8 cellular contexts compared by ENCODE assay signal in the genomic region with DNA sequence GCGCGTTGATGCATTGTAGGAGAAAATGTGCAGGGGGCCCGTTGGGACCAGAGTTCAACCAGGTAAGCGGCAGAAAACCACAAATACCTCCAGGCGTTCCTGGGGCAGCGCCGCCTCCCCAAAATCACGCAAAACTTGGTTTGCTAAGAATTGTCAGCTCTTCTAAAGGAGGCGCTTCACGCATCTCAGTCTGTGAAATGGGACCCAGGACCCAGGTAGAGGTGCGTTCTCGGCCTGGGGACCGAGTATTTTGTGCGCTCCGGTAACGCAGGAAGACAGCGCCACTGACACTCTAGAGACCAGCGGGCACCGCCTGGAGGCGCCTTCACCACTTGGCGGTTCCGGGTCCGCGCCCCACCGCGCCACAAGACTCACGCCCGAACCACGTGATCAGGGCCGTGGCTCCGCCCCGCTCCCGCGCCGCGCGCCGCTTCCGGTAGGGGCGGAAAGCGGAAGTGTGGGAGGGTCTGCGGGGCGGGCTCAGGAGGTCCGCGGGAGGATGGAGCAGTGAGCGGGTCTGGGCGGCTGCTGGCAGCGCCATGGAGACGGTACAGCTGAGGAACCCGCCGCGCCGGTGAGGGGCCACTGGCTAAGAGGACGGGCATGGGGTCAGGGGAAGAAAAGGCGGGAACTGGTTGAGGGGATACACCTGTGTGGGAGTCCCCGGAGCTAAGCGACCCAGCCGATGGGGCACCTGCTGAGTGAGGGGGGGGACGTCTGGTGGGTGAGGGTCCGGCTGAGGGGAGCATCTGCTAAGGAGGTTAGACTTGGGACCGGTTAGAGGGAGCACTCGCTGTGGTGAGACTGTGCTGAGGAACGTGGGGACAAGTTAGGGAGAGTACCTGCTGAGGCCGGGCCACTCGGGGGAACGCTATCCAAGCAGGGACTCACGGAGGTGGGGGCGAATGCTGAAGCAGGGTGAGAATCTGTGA. TPM values are rescaled to one million over a fixed set of nuclear protein-coding genes. Genes with fewer than 3 reads are reported as not detected.
DNase-seq lines count a peak whose midpoint lies in the region; ATAC-seq and TF ChIP-seq lines count a peak whose summit lies in the region.

STK4 (plus strand) TSS at position 483 of the 932 bp plus-strand sequence; CDS start at position 540, 57 bp downstream.

- in situ Hi-C loops in IMR-90 (cut with MboI; ENCODE audit: low sequenced_read_pairs) = no loop called here

- no peak within 1 kb of the TSS for H2BK20ac ChIP-seq in IMR-90 (ENCODE audit: low read depth, low read length)

- CTCF ChIA-PET in IMR-90 (lab: Yijun Ruan, JAX) (no interaction called here), OCI-LY7 (lab: Charles Lee; ENCODE audit: unreplicated experiment) (interaction anchor here (1.6 kb wide), 1 partner anchor 12 kb away, joined by 4 read pairs; no protein-coding TSS in a partner anchor)

- peak within 1 kb of the TSS; percentile 86 for H2BK5ac ChIP-seq in IMR-90 (ENCODE audit: low read depth, low read length, poor library complexity, severe bottlenecking)

- peak within 1 kb of the TSS; percentile 90 for H3K27ac ChIP-seq in IMR-90 (ENCODE audit: insufficient read depth, low read length)
- H3K27ac ChIP-seq in OCI-LY7 (ENCODE audit: low read depth, low read length, poor library complexity, severe bottlenecking) = peak within 1 kb of the TSS; percentile 82

- peak; percentile 81 for DNase-seq in DMS 273 treated with DMSO at 0.1 percent for 48 hours (lab: John Stamatoyannopoulos, UW)
- DNase-seq in IMR-90 = peak; percentile 87
- peak; percentile 98 for DNase-seq in OCI-LY7 (ENCODE audit: low spot score)
- peak; percentile 96 for DNase-seq in activated T-cell treated with anti-CD3 and anti-CD28 coated beads for 24 hours (ENCODE audit: low read depth)
- DNase-seq in epithelial cell of esophagus (ENCODE audit: low read depth) = peak; percentile 95
- DNase-seq in mucosa of descending colon = peak; percentile 97 to 98 (median 98)
- peak; percentile 89 to 90 for DNase-seq in stimulated activated CD8-positive, alpha-beta memory T cell treated with anti-CD3 and anti-CD28 coated beads, Interleukin-4, amount 100 ng/mL, for 4 hours (ENCODE audit: low read depth in 2 of 2, low spot score in 1 of 2)

- H2AK5ac ChIP-seq in IMR-90 (ENCODE audit: low read depth, low read length) = peak within 1 kb of the TSS; percentile 89

- dilution Hi-C loops in IMR-90 (cut with HindIII; ENCODE audit: low sequenced_read_pairs, unreplicated experiment) = no loop called here

- peak within 1 kb of the TSS; percentile 85 for H4K91ac ChIP-seq in IMR-90 (ENCODE audit: insufficient read depth, low read depth, low read length)

- H3K4me3 ChIP-seq in IMR-90 (ENCODE audit: insufficient read depth, low read depth, low read length) (peak within 1 kb of the TSS; percentile 72), OCI-LY7 (ENCODE audit: low read depth, low read length, poor library complexity, severe bottlenecking) (peak within 1 kb of the TSS; percentile 89), epithelial cell of esophagus (ENCODE audit: low read length) (peak within 1 kb of the TSS; percentile 97), mucosa of descending colon (peak within 1 kb of the TSS; percentile 61)

- H3K36me3 ChIP-seq in IMR-90 (ENCODE audit: control insufficient read depth, insufficient read depth, low read length) (no peaks in the 10 kb centered on the region), OCI-LY7 (ENCODE audit: insufficient read depth, low read length) (peaks cover 7% of the 10 kb centered on the region), mucosa of descending colon (ENCODE audit: low read depth) (no peaks in the 10 kb centered on the region)

- peak within 1 kb of the TSS; percentile 90 for H3K4me2 ChIP-seq in IMR-90 (ENCODE audit: low read depth, low read length)
- peak within 1 kb of the TSS; percentile 88 for H3K4me2 ChIP-seq in OCI-LY7 (ENCODE audit: low read length)

- peak within 1 kb of the TSS; percentile 56 for H2BK120ac ChIP-seq in IMR-90 (ENCODE audit: low read depth, low read length)

- peak within 1 kb of the TSS; percentile 92 for H3K23ac ChIP-seq in IMR-90 (ENCODE audit: low read depth, low read length)

- H3K4me1 ChIP-seq in IMR-90 (ENCODE audit: control insufficient read depth, insufficient read depth, low read length) (peaks cover 8% of the 10 kb centered on the region; the same call in 1 of the 2 replicates), OCI-LY7 (ENCODE audit: insufficient read depth, low read length, poor library complexity, severe bottlenecking) (peaks cover 69% of the 10 kb centered on the region), mucosa of descending colon (ENCODE audit: low read depth) (peaks cover 17% of the 10 kb centered on the region)

- H3K79me2 ChIP-seq in OCI-LY7 (ENCODE audit: insufficient read depth, low read depth, low read length) = peaks cover 50% of the 10 kb centered on the region

- no peaks in the 10 kb centered on the region for H3K27me3 ChIP-seq in IMR-90 (ENCODE audit: control insufficient read depth, insufficient read depth, low read length)

- H3K9me1 ChIP-seq in IMR-90 (ENCODE audit: insufficient read depth, low read length) = peaks cover 10% of the 10 kb centered on the region

- peak within 1 kb of the TSS; percentile 94 for H3K4ac ChIP-seq in IMR-90 (ENCODE audit: low read depth, low read length)

- POLR2A ChIA-PET in IMR-90 (lab: Charles Lee; ENCODE audit: unreplicated experiment) (no interaction called here), OCI-LY7 (lab: Charles Lee) (interaction anchor here (1.3 to 4.1 kb wide), 3 partner anchors 11 to 380 kb away, joined by 3 to 31 read pairs (median 17); no protein-coding TSS in a partner anchor)

- WGBS in IMR-90 (ENCODE audit: extremely low coverage in 2 of 2, insufficient read length in 1 of 2), 2 experiments = 2% methylated on average over 25 of the region's 68 CpGs; no CpG with 5 or more reads in 1 of the 2 experiments

- intact Hi-C loops in IMR-90 (cut with micrococcal nuclease) = loop anchor here (10.0 kb wide), 1 partner anchor 809 kb away; no protein-coding TSS in a partner anchor
- intact Hi-C loops in OCI-LY7 (cut with micrococcal nuclease; ENCODE audit: unreplicated experiment) = loop anchor here (2.0 to 10.0 kb wide), 3 partner anchors 55 to 381 kb away; partner anchors contain the start of genes PABPC1L, PKIG and YWHAB
- intact Hi-C loops in mucosa of descending colon (cut with DNase I, micrococcal nuclease) = no loop called here

- H4K5ac ChIP-seq in IMR-90 (ENCODE audit: low read depth, low read length) = peak within 1 kb of the TSS; percentile 87

- ATAC-seq in GM21526 (IDR thresholded peaks at IDR 0.05; ENCODE audit: low FRiP score, unreplicated experiment) (peak; percentile 66), IMR-90 (ENCODE audit: low read depth) (peak; percentile 96), mucosa of descending colon (peak; percentile 95)

- peak within 1 kb of the TSS; percentile 55 for H3K18ac ChIP-seq in IMR-90 (ENCODE audit: low read depth, low read length)

- TF ChIP-seq CTCF in IMR-90 (conservative IDR thresholded peaks at IDR 0.05; ENCODE audit: low read depth, low read length) (peak; percentile 54), OCI-LY7 (conservative IDR thresholded peaks at IDR 0.05; ENCODE audit: low read length) (peak; percentile 74), epithelial cell of esophagus (IDR thresholded peaks at IDR 0.05; ENCODE audit: insufficient read depth, low read depth, low read length, missing control alignments) (peak; percentile 42), mucosa of descending colon (IDR thresholded peaks at IDR 0.05) (peak; percentile 36)

- H2AK9ac ChIP-seq in IMR-90 (replicated peaks; ENCODE audit: low read depth, low read length, poor library complexity) = peak within 1 kb of the TSS; percentile 92

- peak; percentile 35; the same call in 1 of the 2 replicates for TF ChIP-seq RAD21 in IMR-90 (IDR thresholded peaks at IDR 0.05; ENCODE audit: low read length)

- peaks cover 24 to 34% of the 10 kb centered on the region in 2 experiments for H3K79me1 ChIP-seq in IMR-90 (ENCODE audit: low read depth in 1 of 2, low read length in 2 of 2)

- peak within 1 kb of the TSS; percentile 94 for H3K56ac ChIP-seq in IMR-90 (ENCODE audit: extremely low read depth, insufficient read depth, low read length)

- peak within 1 kb of the TSS; percentile 98 for H3K14ac ChIP-seq in IMR-90 (replicated peaks; ENCODE audit: low read depth, low read length)

- H3K9me2 ChIP-seq in OCI-LY7 (ENCODE audit: insufficient read depth, low read length) = no peaks in the 10 kb centered on the region

- TF ChIP-seq POLR2A in IMR-90 (IDR thresholded peaks at IDR 0.05; ENCODE audit: low read depth, low read length) = peak; percentile 74

- H4K8ac ChIP-seq in IMR-90 (ENCODE audit: low read depth in 2 of 2, low read length in 2 of 2) = peak within 1 kb of the TSS; percentile 99

- no TSS peak for BruUV-seq in IMR-90 (replicated peaks; lab: Mats Ljungman, UMichigan)
- no TSS peak for BruUV-seq in OCI-LY7 (replicated peaks; lab: Mats Ljungman, UMichigan)

- peak within 1 kb of the TSS; percentile 98 for H2AFZ ChIP-seq in IMR-90 (replicated peaks; ENCODE audit: low read length, poor library complexity)
- peak within 1 kb of the TSS; percentile 49; the same call in 1 of the 2 replicates for H2AFZ ChIP-seq in OCI-LY7 (ENCODE audit: low read length)

- H4K20me1 ChIP-seq in IMR-90 (ENCODE audit: insufficient read depth, low read length) (no peaks in the 10 kb centered on the region; the same call in 1 of the 2 replicates), OCI-LY7 (ENCODE audit: insufficient read depth, low read length) (peaks cover 14% of the 10 kb centered on the region; the same call in 1 of the 2 replicates)

- peak within 1 kb of the TSS; percentile 98 for H3K9ac ChIP-seq in IMR-90 (ENCODE audit: low read depth, low read length)

- peak within 1 kb of the TSS; percentile 72; the same call in 2 of the 3 replicates for H2BK15ac ChIP-seq in IMR-90 (ENCODE audit: low read depth, low read length)

- no peaks in the 10 kb centered on the region for H3K9me3 ChIP-seq in IMR-90 (ENCODE audit: control insufficient read depth, insufficient read depth, low read length)
- H3K9me3 ChIP-seq in OCI-LY7 (ENCODE audit: low read length) = no peaks in the 10 kb centered on the region
- H3K9me3 ChIP-seq in mucosa of descending colon = no peaks in the 10 kb centered on the region

TF ChIP-seq in IMR-90, 13 proteins besides CTCF, POLR2A, EP300 and RAD21 (continues in another document):
- TF ChIP-seq MXI1 (IDR thresholded peaks at IDR 0.05; ENCODE audit: borderline replicate concordance, low read depth, low read length) = peak; percentile 89

RNA-seq across cellular contexts. Expression of gene STK4, which starts in this region (rescaled TPM):
- total RNA-seq in IMR-90 (2012; rRNA removed) = 22.2 and 30.0 TPM in 2 replicates
- 8.3 and 10.2 TPM in 2 replicates for polyA plus RNA-seq in IMR-90 (2012; rRNA removed)
- 2.1 and 3.0 TPM in 2 replicates for polyA plus RNA-seq in IMR-90 (2012; cell fraction: cytosol; rRNA removed)
- 3.0 and 14.5 TPM in 2 replicates for polyA plus RNA-seq in IMR-90 (2012; cell fraction: nucleus; rRNA removed; ENCODE audit: low replicate concordance)
- 67.9 and 80.4 TPM in 2 replicates for total RNA-seq in OCI-LY7 (2014; rRNA removed; shearing (Covaris generic))
- total RNA-seq in OCI-LY7 (2022) = 140 and 150 TPM in 2 replicates
- 10 to 100 TPM; 34.2 to 42.0 (median 36.6) TPM for total RNA-seq in mucosa of descending colon

Comparison
In these comparisons a context has a peak if more than half of its experiments do, and no peak if none do; other contexts are left out.
1. Peak in every context shown above with its lines: DNase-seq, ATAC-seq, H3K4me3 ChIP-seq and H3K27ac ChIP-seq.
2. intact Hi-C loops: an anchor here in IMR-90 (10.0 kb wide) and OCI-LY7 (2.0 to 10.0 kb wide); none called in mucosa of descending colon.